In the genomic region with DNA sequence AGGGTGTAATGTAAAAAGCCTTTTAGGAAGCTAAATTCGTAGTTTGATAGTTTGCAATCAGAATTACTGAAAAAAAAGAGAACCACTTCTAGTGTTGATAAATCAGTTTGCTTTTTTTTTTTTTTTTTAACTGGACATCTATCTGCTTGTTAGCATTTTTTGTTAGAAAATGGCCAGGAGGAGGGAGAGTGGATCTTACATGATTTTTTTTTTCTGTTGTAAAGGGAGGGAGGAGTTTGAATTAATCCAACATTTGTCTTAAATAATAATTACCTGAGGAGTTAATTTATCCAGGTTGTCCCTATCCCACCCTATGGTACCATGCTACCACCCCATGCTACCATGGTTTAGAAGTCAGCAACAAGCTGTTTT, we compare ENCODE assay signal across 8 cellular contexts. TPM values are rescaled to one million over a fixed set of nuclear protein-coding genes. Genes with fewer than 3 reads are reported as not detected.
DNase-seq lines count a peak whose midpoint lies in the region; ATAC-seq and TF ChIP-seq lines count a peak whose summit lies in the region.

No MANE protein-coding gene starts in this region.

- H3K4me1 Mint-ChIP-seq in activated naive CD8-positive, alpha-beta T cell treated with anti-CD3 and anti-CD28 coated beads, Interleukin-2, amount 50 U/mL, for 24 hours = peaks cover 52% of the 10 kb centered on the region

- POLR2A ChIA-PET in SK-N-SH (lab: Yijun Ruan, JAX) = no interaction called here

- H3K4me1 ChIP-seq in SK-N-SH (ENCODE audit: control insufficient read depth in 1 of 2, insufficient read depth in 2 of 2, low read depth in 1 of 2, low read length in 1 of 2) (peaks cover 13 to 17% of the 10 kb centered on the region in 2 experiments; a peak in 3 of 4 replicates), suprapubic skin (peaks cover 31% of the 10 kb centered on the region)

- H3K27me3 ChIP-seq in SK-N-SH (ENCODE audit: insufficient read depth) (no peaks in the 10 kb centered on the region), kidney epithelial cell (ENCODE audit: control insufficient read depth, insufficient read depth, low read length) (no peaks in the 10 kb centered on the region), suprapubic skin (no peaks in the 10 kb centered on the region)

- peaks cover 41% of the 10 kb centered on the region; the same call in 1 of the 2 replicates for H4K20me1 ChIP-seq in SK-N-SH (ENCODE audit: insufficient read depth)

- H3K79me2 ChIP-seq in SK-N-SH (ENCODE audit: insufficient read depth) = peaks cover 55% of the 10 kb centered on the region

- no peak for DNase-seq in SK-N-SH
- no peak for DNase-seq in activated naive CD8-positive, alpha-beta T cell treated with anti-CD3 and anti-CD28 coated beads, Interleukin-2, amount 50 U/mL, for 24 hours
- DNase-seq in kidney epithelial cell (ENCODE audit: low read depth) = no peak
- DNase-seq in suprapubic skin (ENCODE audit: low spot score in 2 of 2) = no peak
- no peak for DNase-seq in superior temporal gyrus (ENCODE audit: extremely low spot score)
- DNase-seq in stimulated activated CD4-positive, alpha-beta T cell treated with anti-CD3 and anti-CD28 coated beads, Interleukin-4, amount 100 ng/mL, for 4 hours = no peak
- no peak for DNase-seq in SW 1271 (lab: John Stamatoyannopoulos, UW)

- no peaks in the 10 kb centered on the region for H3K9me3 Mint-ChIP-seq in activated naive CD8-positive, alpha-beta T cell treated with anti-CD3 and anti-CD28 coated beads, Interleukin-2, amount 50 U/mL, for 24 hours

- CTCF ChIA-PET in SK-N-SH (lab: Yijun Ruan, JAX) = interaction anchor here (0.7 to 4.8 kb wide), 5 partner anchors 11 to 83 kb away, joined by 3 to 94 read pairs (median 10); no protein-coding TSS in a partner anchor

- H3K27ac ChIP-seq in SK-N-SH (ENCODE audit: low read depth in 2 of 2, low read length in 1 of 2) (peak overlapping the region in 1 of 2 experiments; percentile 78; a peak in 3 of 4 replicates), suprapubic skin (peak overlapping the region; percentile 96)

- no peaks in the 10 kb centered on the region for H3K36me3 ChIP-seq in SK-N-SH (replicated peaks in 1 of 2; ENCODE audit: control insufficient read depth in 1 of 2, insufficient read depth in 2 of 2, low read length in 1 of 2)
- H3K36me3 ChIP-seq in kidney epithelial cell (ENCODE audit: control insufficient read depth, insufficient read depth, low read length) = no peaks in the 10 kb centered on the region
- H3K36me3 ChIP-seq in suprapubic skin = no peaks in the 10 kb centered on the region

- peak overlapping the region; percentile 70 for H3K4me2 ChIP-seq in SK-N-SH

- peak overlapping the region; percentile 86 for H3K9ac ChIP-seq in SK-N-SH

- H3K27ac Mint-ChIP-seq in activated naive CD8-positive, alpha-beta T cell treated with anti-CD3 and anti-CD28 coated beads, Interleukin-2, amount 50 U/mL, for 24 hours = peak overlapping the region; percentile 89

- no peak for ATAC-seq in SK-N-SH treated with all-trans-retinoic acid at 6 μM for 48 hours
- ATAC-seq in activated naive CD8-positive, alpha-beta T cell treated with anti-CD3 and anti-CD28 coated beads, Interleukin-2, amount 50 U/mL, for 24 hours = no peak

- H3K36me3 Mint-ChIP-seq in activated naive CD8-positive, alpha-beta T cell treated with anti-CD3 and anti-CD28 coated beads, Interleukin-2, amount 50 U/mL, for 24 hours (ENCODE audit: low read depth) = no peaks in the 10 kb centered on the region

- no peak for TF ChIP-seq RAD21 in SK-N-SH (IDR thresholded peaks at IDR 0.05; ENCODE audit: low read length)

- TF ChIP-seq POLR2A in suprapubic skin (IDR thresholded peaks at IDR 0.05) = no peak

- TF ChIP-seq EP300 in SK-N-SH (IDR thresholded peaks at IDR 0.05; ENCODE audit: borderline replicate concordance in 1 of 2, low read depth in 1 of 2, low read length in 1 of 2) (no peak), suprapubic skin (IDR thresholded peaks at IDR 0.05) (no peak)

- peak overlapping the region; percentile 89 for H3K4me3 Mint-ChIP-seq in activated naive CD8-positive, alpha-beta T cell treated with anti-CD3 and anti-CD28 coated beads, Interleukin-2, amount 50 U/mL, for 24 hours

- 6% methylated on average over 1 of the region's 1 CpG for WGBS in SK-N-SH (ENCODE audit: low lambda C conversion rate)
- 3% methylated on average over 1 of the region's 1 CpG for WGBS in suprapubic skin

- 0 out of 2 replicates have a peak overlapping the region, but pooled peaks have one; percentile 71 for H2AFZ ChIP-seq in SK-N-SH (ENCODE audit: low read depth)

- no peaks in the 10 kb centered on the region for H3K9me2 ChIP-seq in SK-N-SH

- H3K4me3 ChIP-seq in SK-N-SH (ENCODE audit: low read depth in 2 of 2, low read length in 1 of 2) (peak overlapping the region; percentile 69 to 98), kidney epithelial cell (ENCODE audit: low read depth, low read length) (peak overlapping the region; percentile 100), suprapubic skin (peak overlapping the region; percentile 97)

- H3F3A ChIP-seq in SK-N-SH (replicated peaks; ENCODE audit: insufficient read depth) = no peaks in the 10 kb centered on the region

- H3K9me3 ChIP-seq in SK-N-SH = no peaks in the 10 kb centered on the region
- H3K9me3 ChIP-seq in suprapubic skin = no peaks in the 10 kb centered on the region

- no peaks in the 10 kb centered on the region for H3K27me3 Mint-ChIP-seq in activated naive CD8-positive, alpha-beta T cell treated with anti-CD3 and anti-CD28 coated beads, Interleukin-2, amount 50 U/mL, for 24 hours

- TF ChIP-seq CTCF in SK-N-SH (IDR thresholded peaks at IDR 0.05) (no peak), kidney epithelial cell (IDR thresholded peaks at IDR 0.05; ENCODE audit: insufficient read depth, low read length, poor library complexity, severe bottlenecking) (no peak), suprapubic skin (IDR thresholded peaks at IDR 0.05) (no peak)

TF ChIP-seq in SK-N-SH, 30 proteins besides CTCF, POLR2A, EP300 and RAD21:
- no peak for TF ChIP-seq RFX5 (IDR thresholded peaks at IDR 0.05; ENCODE audit: low read length)
- TF ChIP-seq CHD2 (IDR thresholded peaks at IDR 0.05; ENCODE audit: low read length, partially characterized antibody) = no peak
- TF ChIP-seq GATA2 (CRISPR knock-in tag; IDR thresholded peaks at IDR 0.05) = no peak
- TF ChIP-seq TAF1 (IDR thresholded peaks at IDR 0.05; ENCODE audit: borderline replicate concordance, low read depth, low read length) = no peak
TF ChIP-seq in SK-N-SH: peak in this region for 0.

TF ChIP-seq in SK-N-SH treated with all-trans-retinoic acid at 6 μM for 48 hours, 23 proteins besides CTCF, POLR2A, EP300 and RAD21:
- TF ChIP-seq ZC3H10 (CRISPR knock-in tag; IDR thresholded peaks at IDR 0.05) (no peak), CSDC2 (CRISPR knock-in tag; IDR thresholded peaks at IDR 0.05) (no peak), GLIS3 (CRISPR knock-in tag; IDR thresholded peaks at IDR 0.05) (no peak), BACH2 (CRISPR knock-in tag; IDR thresholded peaks at IDR 0.05; ENCODE audit: borderline replicate concordance) (no peak)
TF ChIP-seq in SK-N-SH treated with all-trans-retinoic acid at 6 μM for 48 hours: peak in this region for 0.

RNA-seq across cellular contexts. Expression of a gene that starts 1.2 kb away (rescaled TPM):
- polyA plus RNA-seq in SK-N-SH (2012; rRNA removed) = 10.0 and 13.2 TPM in 2 replicates
- polyA plus RNA-seq in SK-N-SH (2012; cell fraction: cytosol; rRNA removed) = 9.3 and 10.9 TPM in 2 replicates
- 17.6 and 23.1 TPM in 2 replicates for polyA plus RNA-seq in SK-N-SH (2012; cell fraction: nucleus; rRNA removed)
- total RNA-seq in kidney epithelial cell (16.6 and 18.4 TPM in 2 replicates), suprapubic skin (10 to 100 TPM; 28.8 to 44.4 (median 33.8) TPM)
